Comparison of ENCODE assay signal across 24 cellular contexts in the genomic region with DNA sequence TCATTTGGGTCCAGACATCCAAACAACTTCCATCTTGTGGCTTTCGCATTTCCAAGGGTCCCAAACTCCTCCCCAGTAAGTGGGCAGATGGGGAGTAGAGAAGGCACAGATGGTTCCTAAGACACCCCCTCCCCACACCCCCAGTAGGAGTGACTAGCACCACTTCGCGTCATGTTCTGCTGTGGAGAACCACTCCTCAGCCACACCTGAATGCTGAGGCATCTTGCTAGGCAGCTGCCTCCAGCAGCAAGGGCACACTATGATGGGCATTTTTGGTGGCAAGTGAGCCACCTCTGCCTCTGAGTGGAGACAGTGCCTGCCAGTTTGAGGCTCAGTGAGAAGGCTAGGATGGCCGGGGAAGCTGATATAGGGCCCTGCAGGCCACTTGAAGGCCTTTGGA. TPM values are rescaled to one million over a fixed set of nuclear protein-coding genes. Genes with fewer than 3 reads are reported as not detected.
"Had no signal": no experiment of that assay in that cellular context is flagged by ENCODE, and none has a peak within 500 bp of the region (broad histone marks: within the 10 kb centered on the region; RNA-seq: fewer than 3 reads in every experiment).

No MANE protein-coding gene starts in this region.

- H3K4me3 ChIP-seq: cardiac muscle cell, gastrocnemius medialis, mucosa of descending colon, neural progenitor cell, prostate gland, right atrium auricular region had no signal

- H3K9ac ChIP-seq: neural progenitor cell had no signal

- H2AFZ ChIP-seq: neural progenitor cell had no signal

- DNase-seq: activated CD4-positive, alpha-beta memory T cell treated with anti-CD3 and anti-CD28 coated beads for 36 hours; activated CD4-positive, alpha-beta T cell treated with anti-CD3 and anti-CD28 coated beads for 4 hours; activated naive CD4-positive, alpha-beta T cell; activated naive CD8-positive, alpha-beta T cell treated with anti-CD3 and anti-CD28 coated beads for 36 hours; activated T-cell treated with anti-CD3 and anti-CD28 coated beads for 4 hours; amniotic stem cell; effector memory CD4-positive, alpha-beta T cell; gastrocnemius medialis; head of caudate nucleus; mesenchymal stem cell; mucosa of descending colon; naive thymus-derived CD4-positive, alpha-beta T cell; stimulated activated CD4-positive, alpha-beta T cell treated with anti-CD3 and anti-CD28 coated beads, Interleukin-2, amount 100 ng/mL, for 24 hours; stimulated activated naive CD4-positive, alpha-beta T cell treated with Interleukin-2 at 50 U/mL for 16 hours; trophoblast cell had no signal

- H3K27me3 ChIP-seq: cardiac muscle cell, gastrocnemius medialis, neural progenitor cell, right atrium auricular region had no signal

- H3K4me1 ChIP-seq: gastrocnemius medialis, neural progenitor cell, prostate gland, right atrium auricular region had no signal

- H3K9me3 ChIP-seq: gastrocnemius medialis, mucosa of descending colon, prostate gland, right atrium auricular region had no signal

- FAIRE-seq: endothelial cell of umbilical vein, TTC549 had no signal

- ATAC-seq: gastrocnemius medialis; naive thymus-derived CD4-positive, alpha-beta T cell; WTC11 had no signal

- H3K4me2 ChIP-seq: neural progenitor cell had no signal

- H3K36me3 ChIP-seq: cardiac muscle cell, gastrocnemius medialis, neural progenitor cell, prostate gland, right atrium auricular region had no signal

- H3K27ac ChIP-seq: cardiac muscle cell, gastrocnemius medialis, neural progenitor cell, prostate gland, right atrium auricular region had no signal

RNA-seq across cellular contexts. Expression of a gene that starts 32.6 kb away (rescaled TPM):
- total RNA-seq: cardiac muscle cell, chondrocyte, endothelial cell of umbilical vein, osteocyte had no signal
- polyA plus RNA-seq: cardiac muscle cell, endothelial cell of umbilical vein had no signal
